In the genomic region with DNA sequence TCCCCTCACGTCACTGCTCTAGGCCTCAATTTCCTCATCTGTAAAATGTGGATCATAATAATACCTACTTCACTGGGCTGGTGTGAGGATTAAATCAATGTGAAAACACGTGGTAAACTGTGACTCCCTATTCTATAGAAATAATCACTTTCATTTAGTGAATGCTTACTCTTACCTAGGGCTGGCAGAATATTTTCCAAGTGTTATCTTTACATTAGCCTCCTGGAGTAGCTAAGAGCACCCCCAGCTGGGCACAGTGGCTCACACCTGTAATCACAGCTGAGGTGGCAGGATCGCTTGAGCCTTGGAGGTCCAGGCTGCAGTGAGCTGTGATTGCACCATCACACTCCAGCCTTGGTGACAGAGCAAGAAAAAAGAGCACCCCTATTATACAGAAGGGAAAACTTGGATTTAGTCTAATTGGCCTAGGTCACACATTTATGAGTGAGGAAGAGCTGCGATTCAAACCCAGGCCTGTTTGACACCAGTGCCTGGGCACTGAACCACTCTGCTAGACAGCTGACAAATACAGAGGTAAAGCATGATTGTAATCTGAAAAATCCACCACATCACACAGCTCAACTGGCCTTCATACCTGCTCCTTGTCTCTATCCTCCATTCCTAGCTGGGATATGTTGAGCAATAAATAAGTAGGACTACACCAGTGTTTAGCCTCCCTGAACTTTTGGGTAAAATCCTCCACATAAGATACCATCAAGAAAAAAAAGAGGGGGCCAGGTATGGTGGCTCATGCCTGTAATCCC, we compare ENCODE assay signal across 8 cellular contexts. TPM values are rescaled to one million over a fixed set of nuclear protein-coding genes. Genes with fewer than 3 reads are reported as not detected.
DNase-seq lines count a peak whose midpoint lies in the region; ATAC-seq and TF ChIP-seq lines count a peak whose summit lies in the region.

No MANE protein-coding gene starts in this region.

- peak overlapping the region; percentile 88 for H3K27ac Mint-ChIP-seq in T-helper 2 cell treated with Interferon-gamma antibody and Interleukin-4, amounts not matched to agents 5 μg/mL and 100 μg/mL, for 36 hours
- peak overlapping the region; percentile 11 for H3K27ac Mint-ChIP-seq in endodermal cell
- H3K27ac Mint-ChIP-seq in progenitor cell of endocrine pancreas: peak overlapping the region; percentile 7

- H3K36me3 ChIP-seq in endodermal cell (ENCODE audit: control insufficient read depth, insufficient read depth, low read length): no peaks in the 10 kb centered on the region

- no peak overlapping the region for H3K9ac ChIP-seq in endodermal cell (ENCODE audit: extremely low read depth, low read length, poor library complexity, severe bottlenecking)

- peaks cover 10% of the 10 kb centered on the region for H3K4me1 Mint-ChIP-seq in T-helper 2 cell treated with Interferon-gamma antibody and Interleukin-4, amounts not matched to agents 5 μg/mL and 100 μg/mL, for 36 hours (ENCODE audit: low read depth)
- H3K4me1 Mint-ChIP-seq in endodermal cell (peaks cover 22% of the 10 kb centered on the region), progenitor cell of endocrine pancreas (ENCODE audit: low read depth) (peaks cover 7% of the 10 kb centered on the region)

- 50 to 51% methylated on average over 2 to 4 of the region's 4 CpGs for WGBS in endodermal cell (ENCODE audit: insufficient coverage in 1 of 2, insufficient read length in 1 of 2), 2 experiments

- DNase-seq in NCI-H748 (lab: John Stamatoyannopoulos, UW; ENCODE audit: unreplicated experiment): peak; percentile 26
- DNase-seq in NCI-H748 treated with DMSO at 0.1 percent for 48 hours (lab: John Stamatoyannopoulos, UW): no peak
- DNase-seq in T-helper 2 cell treated with Interferon-gamma antibody and Interleukin-4, amounts not matched to agents 5 μg/mL and 100 μg/mL, for 36 hours (ENCODE audit: low spot score): no peak
- peak; percentile 77 for DNase-seq in endodermal cell
- no peak for DNase-seq in progenitor cell of endocrine pancreas (ENCODE audit: low spot score, unreplicated experiment)

- H3K4me3 Mint-ChIP-seq in T-helper 2 cell treated with Interferon-gamma antibody and Interleukin-4, amounts not matched to agents 5 μg/mL and 100 μg/mL, for 36 hours: peak overlapping the region; percentile 93
- H3K4me3 Mint-ChIP-seq in endodermal cell (peak overlapping the region; percentile 68), progenitor cell of endocrine pancreas (ENCODE audit: low read depth) (peak overlapping the region; percentile 83)

- no peaks in the 10 kb centered on the region for H3K9me3 ChIP-seq in endodermal cell (ENCODE audit: control insufficient read depth, low read length)

- peak; percentile 58 for TF ChIP-seq CTCF in endodermal cell (conservative IDR thresholded peaks at IDR 0.05)
- TF ChIP-seq CTCF in progenitor cell of endocrine pancreas (IDR thresholded peaks at IDR 0.05; ENCODE audit: unreplicated experiment): no peak

- H3K4me1 ChIP-seq in endodermal cell (ENCODE audit: control insufficient read depth, insufficient read depth, low read length): no peaks in the 10 kb centered on the region

- H3K27me3 Mint-ChIP-seq in T-helper 2 cell treated with Interferon-gamma antibody and Interleukin-4, amounts not matched to agents 5 μg/mL and 100 μg/mL, for 36 hours (ENCODE audit: low read depth): peaks cover 13% of the 10 kb centered on the region
- peaks cover 31% of the 10 kb centered on the region for H3K27me3 Mint-ChIP-seq in endodermal cell (ENCODE audit: insufficient read depth)
- peaks cover 51% of the 10 kb centered on the region for H3K27me3 Mint-ChIP-seq in progenitor cell of endocrine pancreas

- peaks cover 18% of the 10 kb centered on the region for H3K27me3 ChIP-seq in endodermal cell (ENCODE audit: control insufficient read depth, insufficient read depth, low read length, poor library complexity, severe bottlenecking)

- H3K36me3 Mint-ChIP-seq in T-helper 2 cell treated with Interferon-gamma antibody and Interleukin-4, amounts not matched to agents 5 μg/mL and 100 μg/mL, for 36 hours (ENCODE audit: low read depth): no peaks in the 10 kb centered on the region
- H3K36me3 Mint-ChIP-seq in endodermal cell (ENCODE audit: low read depth) (no peaks in the 10 kb centered on the region), progenitor cell of endocrine pancreas (ENCODE audit: insufficient read depth) (no peaks in the 10 kb centered on the region)

- no peaks in the 10 kb centered on the region for H3K9me3 Mint-ChIP-seq in T-helper 2 cell treated with Interferon-gamma antibody and Interleukin-4, amounts not matched to agents 5 μg/mL and 100 μg/mL, for 36 hours
- H3K9me3 Mint-ChIP-seq in endodermal cell (peaks cover 17% of the 10 kb centered on the region), progenitor cell of endocrine pancreas (ENCODE audit: low read depth) (peaks cover 4% of the 10 kb centered on the region)

- no peak overlapping the region for H3K27ac ChIP-seq in endodermal cell (ENCODE audit: low read depth, low read length)

- ATAC-seq in GM18907 (IDR thresholded peaks at IDR 0.05; ENCODE audit: unreplicated experiment) (no peak), GM21717 (IDR thresholded peaks at IDR 0.05; ENCODE audit: unreplicated experiment) (no peak), GM18858 (IDR thresholded peaks at IDR 0.05; ENCODE audit: unreplicated experiment) (no peak)

- peak overlapping the region; percentile 7 for H3K4me3 ChIP-seq in endodermal cell (ENCODE audit: low read length)

RNA-seq across cellular contexts. Expression of gene SNTA1, which starts 1.4 kb away (rescaled TPM):
- total RNA-seq in endodermal cell (1 to 10 TPM; 4.6 to 8.2 TPM), progenitor cell of endocrine pancreas (5.8 and 6.7 TPM in 2 replicates)
- 5.6 TPM for polyA plus RNA-seq in endodermal cell (2013, experiment 1 of 2)
- polyA plus RNA-seq in endodermal cell (2013, experiment 2 of 2): 4.7 TPM

RNA-seq across cellular contexts. Expression of gene CDK5RAP1, which starts 43.7 kb away (rescaled TPM):
- total RNA-seq in endodermal cell (10 to 100 TPM; 45.2 to 59.7 TPM), progenitor cell of endocrine pancreas (59.6 and 63.7 TPM in 2 replicates)
- 42.4 TPM for polyA plus RNA-seq in endodermal cell (2013, experiment 1 of 2)
- 32.4 TPM for polyA plus RNA-seq in endodermal cell (2013, experiment 2 of 2)

RNA-seq across cellular contexts. Expression of gene CBFA2T2, which starts 44.9 kb away (rescaled TPM):
- 10 to 100 TPM; 26.8 to 32.7 TPM for total RNA-seq in endodermal cell
- polyA plus RNA-seq in endodermal cell (2013, experiment 1 of 2): 36.6 TPM
- 34.7 TPM for polyA plus RNA-seq in endodermal cell (2013, experiment 2 of 2)
- total RNA-seq in progenitor cell of endocrine pancreas: 51.3 and 58.1 TPM in 2 replicates

Comparison
In these comparisons a context has a peak if more than half of its experiments do, and no peak if none do; other contexts are left out.
1. DNase-seq: peak in NCI-H748 (single experiment) and endodermal cell (single experiment); none in NCI-H748 treated with DMSO at 0.1 percent for 48 hours (single experiment), T-helper 2 cell treated with Interferon-gamma antibody and Interleukin-4, amounts not matched to agents 5 μg/mL and 100 μg/mL, for 36 hours (single experiment) and progenitor cell of endocrine pancreas (single experiment).
2. H3K27ac Mint-ChIP-seq: peak in every context shown above with its lines; median percentile 88 in T-helper 2 cell treated with Interferon-gamma antibody and Interleukin-4, amounts not matched to agents 5 μg/mL and 100 μg/mL, for 36 hours; 11 in endodermal cell; 7 in progenitor cell of endocrine pancreas.
3. Peak in every context shown above with its lines, with median percentiles within 50 percentile points of each other: H3K4me3 Mint-ChIP-seq.